ENCODE assay signal across 1 cellular context in genomic region chr13:74825949-74826246, GRCh38.
TF ChIP-seq lines count a peak whose summit lies in the region.

No MANE protein-coding gene starts in this region.

TF ChIP-seq in SK-N-SH treated with all-trans-retinoic acid at 6 μM for 48 hours, 23 proteins besides CTCF, POLR2A, EP300 and RAD21 (continued from another document):
- TF ChIP-seq RARB (CRISPR knock-in tag; IDR thresholded peaks at IDR 0.05) = no peak
- TF ChIP-seq ARNTL (CRISPR knock-in tag; IDR thresholded peaks at IDR 0.05; ENCODE audit: borderline replicate concordance, low read depth) = no peak
- no peak for TF ChIP-seq PPARA (CRISPR knock-in tag; IDR thresholded peaks at IDR 0.05; ENCODE audit: borderline replicate concordance)
TF ChIP-seq in SK-N-SH treated with all-trans-retinoic acid at 6 μM for 48 hours: peak in this region for 1.
